26 cellular contexts compared by ENCODE assay signal in genomic region chr9:22731786-22732185, GRCh38.
"Had no signal": no experiment of that assay in that cellular context is flagged by ENCODE, and none has a peak within 500 bp of the region (broad histone marks: within the 10 kb centered on the region; RNA-seq: fewer than 3 reads in every experiment).

No MANE protein-coding gene starts in this region.

- H3K9me3 Mint-ChIP-seq: stimulated activated naive B cell treated with anti-CD40 and anti-IgM and Interleukin-4, amounts not matched to agents 10 μg/mL and 1 μg/mL and 100 μg/mL, for 72 hours had no signal

- H3K27ac Mint-ChIP-seq: immature natural killer cell; naive thymus-derived CD4-positive, alpha-beta T cell; natural killer cell treated with Interleukin-12 subunit alpha and Interleukin-12 subunit beta and Interleukin-15 and Interleukin-18, amount 100 ng/mL, for 72 hours; progenitor cell of endocrine pancreas; stimulated activated naive B cell treated with anti-CD40 and anti-IgM and Interleukin-4, amounts not matched to agents 10 μg/mL and 1 μg/mL and 100 μg/mL, for 72 hours had no signal

- H3K27ac ChIP-seq: left lung, lower lobe of right lung, ovary, right atrium auricular region, right lobe of liver, suprapubic skin, thoracic aorta, tibial artery, upper lobe of right lung had no signal

- H3K4me1 ChIP-seq: left lung, lower lobe of right lung, right atrium auricular region, right lobe of liver, suprapubic skin, tibial artery, upper lobe of right lung had no signal

- ATAC-seq: left colon; left lung; lower lobe of right lung; mucosa of descending colon; naive thymus-derived CD4-positive, alpha-beta T cell; natural killer cell treated with Interleukin-12 subunit alpha and Interleukin-12 subunit beta and Interleukin-15 and Interleukin-18, amount 100 ng/mL, for 72 hours; right lobe of liver; stimulated activated naive B cell treated with anti-CD40 and anti-IgM and Interleukin-4, amounts not matched to agents 10 μg/mL and 1 μg/mL and 100 μg/mL, for 72 hours; stimulated activated naive CD8-positive, alpha-beta T cell treated with anti-CD3 and anti-CD28 coated beads, Interleukin-15, Interleukin-2, amounts not matched to agents 100 U/mL and 50 U/mL, for 24 hours; upper lobe of right lung had no signal

- H3K9me3 ChIP-seq: left lung, lower lobe of right lung, mucosa of descending colon, ovary, right atrium auricular region, right lobe of liver, suprapubic skin, thoracic aorta, tibial artery, upper lobe of right lung had no signal

- H3K27me3 Mint-ChIP-seq: naive thymus-derived CD4-positive, alpha-beta T cell; natural killer cell treated with Interleukin-12 subunit alpha and Interleukin-12 subunit beta and Interleukin-15 and Interleukin-18, amount 100 ng/mL, for 72 hours; progenitor cell of endocrine pancreas; stimulated activated naive B cell treated with anti-CD40 and anti-IgM and Interleukin-4, amounts not matched to agents 10 μg/mL and 1 μg/mL and 100 μg/mL, for 72 hours had no signal

- DNase-seq: hypothalamus; immature natural killer cell; kidney; left colon; left lung; lower lobe of right lung; mammary epithelial cell; mesenchymal stem cell; midbrain; mucosa of descending colon; naive thymus-derived CD4-positive, alpha-beta T cell; ovary; right lobe of liver; stimulated activated CD4-positive, alpha-beta T cell treated with anti-CD3 and anti-CD28 coated beads, Interleukin-2, amount 100 ng/mL, for 24 hours; stimulated activated CD4-positive, alpha-beta T cell treated with anti-CD3 and anti-CD28 coated beads, Interleukin-4, amount 100 ng/mL, for 1 hour; stimulated activated naive B cell treated with anti-CD40 and anti-IgM and Interleukin-4, amounts not matched to agents 10 μg/mL and 1 μg/mL and 100 μg/mL, for 72 hours; stimulated activated naive CD8-positive, alpha-beta T cell treated with anti-CD3 and anti-CD28 coated beads, Interleukin-15, Interleukin-2, amounts not matched to agents 100 U/mL and 50 U/mL, for 24 hours; tibial artery; trophoblast cell; upper lobe of right lung had no signal

- H3K36me3 ChIP-seq: left lung, lower lobe of right lung, ovary, right atrium auricular region, right lobe of liver, suprapubic skin, thoracic aorta, tibial artery, upper lobe of right lung had no signal

- H3K4me3 ChIP-seq: left lung, lower lobe of right lung, mucosa of descending colon, ovary, right atrium auricular region, right lobe of liver, smooth muscle cell, suprapubic skin, thoracic aorta, tibial artery, upper lobe of right lung had no signal

- H3K36me3 Mint-ChIP-seq: immature natural killer cell; naive thymus-derived CD4-positive, alpha-beta T cell; natural killer cell treated with Interleukin-12 subunit alpha and Interleukin-12 subunit beta and Interleukin-15 and Interleukin-18, amount 100 ng/mL, for 72 hours; stimulated activated naive B cell treated with anti-CD40 and anti-IgM and Interleukin-4, amounts not matched to agents 10 μg/mL and 1 μg/mL and 100 μg/mL, for 72 hours had no signal

- H3K4me2 ChIP-seq: smooth muscle cell had no signal

- H3K27me3 ChIP-seq: left lung, ovary, right atrium auricular region, right lobe of liver, suprapubic skin, tibial artery, upper lobe of right lung had no signal

- H3K4me1 Mint-ChIP-seq: immature natural killer cell; naive thymus-derived CD4-positive, alpha-beta T cell; stimulated activated naive B cell treated with anti-CD40 and anti-IgM and Interleukin-4, amounts not matched to agents 10 μg/mL and 1 μg/mL and 100 μg/mL, for 72 hours had no signal

- H3K4me3 Mint-ChIP-seq: immature natural killer cell; naive thymus-derived CD4-positive, alpha-beta T cell; natural killer cell treated with Interleukin-12 subunit alpha and Interleukin-12 subunit beta and Interleukin-15 and Interleukin-18, amount 100 ng/mL, for 72 hours; stimulated activated naive B cell treated with anti-CD40 and anti-IgM and Interleukin-4, amounts not matched to agents 10 μg/mL and 1 μg/mL and 100 μg/mL, for 72 hours had no signal
